In the genomic region with DNA sequence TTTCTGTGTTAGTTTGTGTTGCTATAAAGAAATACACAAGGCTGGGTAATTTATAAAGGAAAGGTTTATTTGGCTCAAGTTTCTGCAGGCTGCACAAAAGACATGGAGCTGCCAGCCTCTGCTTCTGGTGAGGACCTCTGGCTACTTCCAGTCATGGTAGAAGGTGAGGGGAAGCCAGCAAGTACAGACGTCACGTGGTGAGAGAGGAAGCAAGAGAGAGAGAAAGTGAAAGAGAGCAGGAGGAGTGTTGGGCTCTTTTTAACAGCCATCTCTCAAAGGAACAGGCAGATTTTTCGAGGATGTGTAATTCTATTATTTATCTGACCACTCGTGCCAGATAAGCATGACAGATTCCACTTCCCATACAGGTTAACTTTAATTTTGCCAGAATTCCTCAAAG, we compare ENCODE assay signal across 10 cellular contexts.
A peak's percentile ranks its signal among the peaks of the same experiment; 100 is the strongest.
DNase-seq lines count a peak whose midpoint lies in the region; ATAC-seq and TF ChIP-seq lines count a peak whose summit lies in the region.
"Had no signal": no experiment of that assay in that cellular context is flagged by ENCODE, and none has a peak within 500 bp of the region (broad histone marks: within the 10 kb centered on the region; RNA-seq: fewer than 3 reads in every experiment).

No MANE protein-coding gene starts in this region.

- H3K9me3 ChIP-seq in spleen (peaks cover 0 to 5% (median 0%) of the 10 kb centered on the region in 8 donors), esophagus squamous epithelium (no peaks in the 10 kb centered on the region)

- H3K9me3 Mint-ChIP-seq in activated naive CD4-positive, alpha-beta T cell treated with anti-CD3 and anti-CD28 coated beads, Interleukin-2, amount 50 U/mL, for 72 hours = peaks cover 12 to 28% of the 10 kb centered on the region in 2 donors
- no peaks in the 10 kb centered on the region for H3K9me3 Mint-ChIP-seq in progenitor cell of endocrine pancreas (ENCODE audit: low read depth)

- H3K36me3 Mint-ChIP-seq in activated naive CD4-positive, alpha-beta T cell treated with anti-CD3 and anti-CD28 coated beads, Interleukin-2, amount 50 U/mL, for 72 hours = no peaks in the 10 kb centered on the region
- H3K36me3 Mint-ChIP-seq in progenitor cell of endocrine pancreas (ENCODE audit: insufficient read depth) = no peaks in the 10 kb centered on the region

- H3K27me3 Mint-ChIP-seq in progenitor cell of endocrine pancreas = no peaks in the 10 kb centered on the region

- H3K27me3 ChIP-seq in spleen (replicated peaks in 1 of 7) = no peaks in the 10 kb centered on the region
- H3K27me3 ChIP-seq in esophagus squamous epithelium = no peaks in the 10 kb centered on the region
- H3K27me3 ChIP-seq: heart right ventricle, SJSA1 had no signal

- H3K4me1 ChIP-seq in spleen = no peaks in the 10 kb centered on the region
- no peaks in the 10 kb centered on the region for H3K4me1 ChIP-seq in esophagus squamous epithelium
- H3K4me1 ChIP-seq: SJSA1 had no signal

- H3K36me3 ChIP-seq in spleen (no peaks in the 10 kb centered on the region), esophagus squamous epithelium (no peaks in the 10 kb centered on the region)
- H3K36me3 ChIP-seq: heart right ventricle, SJSA1 had no signal

- no peak overlapping the region for H3K4me3 Mint-ChIP-seq in progenitor cell of endocrine pancreas (ENCODE audit: low read depth)

- DNase-seq in NK-92 treated with Interleukin-12 subunit alpha and Interleukin-12 subunit beta, amount 100 ng/mL, for 24 hours (lab: John Stamatoyannopoulos, UW) = peak; percentile 7
- no peak for DNase-seq in NK-92 (lab: John Stamatoyannopoulos, UW; ENCODE audit: unreplicated experiment)
- peak; percentile 90 for DNase-seq in OCI-M1 (lab: John Stamatoyannopoulos, UW)
- DNase-seq in spleen = peak; percentile 15
- DNase-seq in esophagus squamous epithelium (lab: John Stamatoyannopoulos, UW) = no peak
- no peak for DNase-seq in activated naive CD4-positive, alpha-beta T cell treated with anti-CD3 and anti-CD28 coated beads, Interleukin-2, amount 50 U/mL, for 72 hours (ENCODE audit: low spot score in 2 of 2)
- DNase-seq in progenitor cell of endocrine pancreas (ENCODE audit: low spot score, unreplicated experiment) = no peak
- DNase-seq: heart right ventricle had no signal

- no peak for TF ChIP-seq CTCF in spleen (IDR thresholded peaks at IDR 0.05 in 8 of 11, conservative IDR thresholded peaks at IDR 0.05 in 3 of 11)
- TF ChIP-seq CTCF in esophagus squamous epithelium (IDR thresholded peaks at IDR 0.05) = no peak
- no peak for TF ChIP-seq CTCF in progenitor cell of endocrine pancreas (IDR thresholded peaks at IDR 0.05; ENCODE audit: unreplicated experiment)

- H3K27ac Mint-ChIP-seq in activated naive CD4-positive, alpha-beta T cell treated with anti-CD3 and anti-CD28 coated beads, Interleukin-2, amount 50 U/mL, for 72 hours = no peak overlapping the region
- no peak overlapping the region for H3K27ac Mint-ChIP-seq in progenitor cell of endocrine pancreas

- no peak overlapping the region for H3K27ac ChIP-seq in spleen
- H3K27ac ChIP-seq in esophagus squamous epithelium = no peak overlapping the region
- H3K27ac ChIP-seq: heart right ventricle, SJSA1 had no signal

- H3K4me3 ChIP-seq in spleen (no peak overlapping the region), esophagus squamous epithelium (no peak overlapping the region)
- H3K4me3 ChIP-seq: heart right ventricle, SJSA1 had no signal

- TF ChIP-seq POLR2A in spleen (IDR thresholded peaks at IDR 0.05) (no peak), esophagus squamous epithelium (IDR thresholded peaks at IDR 0.05) (no peak)

- peak; percentile 69 for ATAC-seq in HG02981 (IDR thresholded peaks at IDR 0.05; ENCODE audit: unreplicated experiment)
- no peak for ATAC-seq in activated naive CD4-positive, alpha-beta T cell treated with anti-CD3 and anti-CD28 coated beads, Interleukin-2, amount 50 U/mL, for 72 hours

- 18 to 37% (median 29%) methylated on average over 4 of the region's 4 CpGs for WGBS in spleen, 5 donors
- WGBS in esophagus squamous epithelium, 2 donors = 30 to 37% methylated on average over 4 of the region's 4 CpGs

- no peaks in the 10 kb centered on the region for H3K4me1 Mint-ChIP-seq in progenitor cell of endocrine pancreas (ENCODE audit: low read depth)

- intact Hi-C loops in spleen (cut with DNase I; ENCODE audit: low total_unique reads) = no loop called here
- intact Hi-C loops in esophagus squamous epithelium (cut with DNase I) = no loop called here

Comparison
In these comparisons a context has a peak if more than half of its experiments do, and no peak if none do; other contexts are left out.
1. DNase-seq: peak in NK-92 treated with Interleukin-12 subunit alpha and Interleukin-12 subunit beta, amount 100 ng/mL, for 24 hours (single experiment), OCI-M1 (single experiment) and spleen (single experiment); none in NK-92 (single experiment), esophagus squamous epithelium (single experiment), activated naive CD4-positive, alpha-beta T cell treated with anti-CD3 and anti-CD28 coated beads, Interleukin-2, amount 50 U/mL, for 72 hours (0 of 2) and progenitor cell of endocrine pancreas (single experiment).